ENCODE assay signal across 1 cellular context in the genomic region with DNA sequence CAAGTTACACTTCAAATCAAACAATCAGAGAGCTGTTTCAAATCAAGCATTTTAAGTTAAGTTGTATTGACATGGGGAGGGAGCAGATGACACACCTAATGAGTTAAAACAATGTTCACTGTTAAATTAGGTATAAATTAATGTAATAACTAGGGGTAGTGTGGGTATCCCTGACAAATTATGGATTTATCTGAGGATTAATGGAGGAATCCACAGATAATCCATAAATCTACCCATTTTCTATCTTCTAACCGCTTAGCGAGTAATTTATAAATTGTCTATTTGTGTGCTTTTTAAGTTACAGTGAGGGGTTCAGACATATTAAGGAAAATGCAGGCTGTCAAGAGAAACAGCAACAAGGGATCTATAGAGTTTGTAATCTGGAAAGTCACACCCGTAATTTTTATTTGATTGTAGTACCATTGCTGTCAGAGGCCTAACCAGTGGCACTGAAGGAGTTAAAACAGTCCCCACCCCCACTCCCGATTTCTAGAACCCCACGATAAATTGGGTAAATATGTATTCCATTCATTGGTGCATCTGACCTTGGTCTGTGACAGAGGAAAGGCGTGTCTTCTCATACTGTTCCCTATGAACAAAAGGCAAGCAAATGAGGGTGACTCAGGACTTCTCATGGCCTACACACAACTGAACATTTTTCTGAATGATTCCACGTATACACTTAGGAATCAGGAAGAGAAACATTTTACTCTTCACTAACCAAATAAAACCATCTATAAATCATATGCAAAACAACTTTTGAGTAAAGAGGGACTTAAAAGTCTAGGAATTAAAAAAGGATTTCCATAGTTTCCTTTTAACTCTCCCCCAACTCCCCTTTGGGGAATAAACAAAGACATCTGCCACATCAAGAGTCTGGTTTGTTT.
TF ChIP-seq lines count a peak whose summit lies in the region.

No MANE protein-coding gene starts in this region.

TF ChIP-seq in HepG2, 621 proteins besides CTCF, POLR2A, EP300 and RAD21 (continued from another document and continues in another):
- TF ChIP-seq, protein P1, sequence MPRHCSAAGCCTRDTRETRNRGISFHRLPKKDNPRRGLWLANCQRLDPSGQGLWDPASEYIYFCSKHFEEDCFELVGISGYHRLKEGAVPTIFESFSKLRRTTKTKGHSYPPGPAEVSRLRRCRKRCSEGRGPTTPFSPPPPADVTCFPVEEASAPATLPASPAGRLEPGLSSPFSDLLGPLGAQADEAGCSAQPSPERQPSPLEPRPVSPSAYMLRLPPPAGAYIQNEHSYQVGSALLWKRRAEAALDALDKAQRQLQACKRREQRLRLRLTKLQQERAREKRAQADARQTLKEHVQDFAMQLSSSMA (CRISPR knock-in tag; IDR thresholded peaks at IDR 0.05), result no peak
- TF ChIP-seq HOXA7 (CRISPR knock-in tag; IDR thresholded peaks at IDR 0.05) (no peak), SRF (IDR thresholded peaks at IDR 0.05; ENCODE audit: low read depth, low read length) (no peak), ZSCAN12 (CRISPR knock-in tag; IDR thresholded peaks at IDR 0.05) (no peak), DPF2 (CRISPR knock-in tag; IDR thresholded peaks at IDR 0.05; ENCODE audit: borderline replicate concordance, low read depth) (0 out of 2 replicates have a peak, but pooled peaks have one; percentile 42), ZNF841 (CRISPR knock-in tag; IDR thresholded peaks at IDR 0.05; ENCODE audit: borderline replicate concordance) (no peak), ZSCAN31 (CRISPR knock-in tag; IDR thresholded peaks at IDR 0.05; ENCODE audit: low read depth) (no peak), ZNF274 (CRISPR knock-in tag; IDR thresholded peaks at IDR 0.05) (no peak), HIVEP1 (CRISPR knock-in tag; IDR thresholded peaks at IDR 0.05) (no peak), NR2F1 (CRISPR knock-in tag; IDR thresholded peaks at IDR 0.05) (no peak), LCORL (IDR thresholded peaks at IDR 0.05) (no peak), LCORL (CRISPR knock-in tag; IDR thresholded peaks at IDR 0.05) (no peak; the same call in 1 of the 2 replicates), ZSCAN9 (CRISPR knock-in tag; IDR thresholded peaks at IDR 0.05; ENCODE audit: borderline replicate concordance) (0 out of 2 replicates have a peak, but pooled peaks have one; percentile 21), ZSCAN25 (CRISPR knock-in tag; IDR thresholded peaks at IDR 0.05) (no peak), ZNF496 (CRISPR knock-in tag; IDR thresholded peaks at IDR 0.05; ENCODE audit: insufficient replicate concordance) (no peak), ZNF264 (CRISPR knock-in tag; IDR thresholded peaks at IDR 0.05) (no peak), TEF (CRISPR knock-in tag; IDR thresholded peaks at IDR 0.05) (no peak), MATR3 (CRISPR knock-in tag; IDR thresholded peaks at IDR 0.05) (no peak), JARID2 (CRISPR knock-in tag; IDR thresholded peaks at IDR 0.05; ENCODE audit: insufficient replicate concordance) (no peak), ZBTB10 (CRISPR knock-in tag; IDR thresholded peaks at IDR 0.05; ENCODE audit: borderline replicate concordance) (no peak), CCAR2 (optimal IDR thresholded peaks at IDR 0.05; ENCODE audit: low read depth, low read length) (no peak), FOXM1 (CRISPR knock-in tag; IDR thresholded peaks at IDR 0.05) (no peak), CREBL2 (CRISPR knock-in tag; IDR thresholded peaks at IDR 0.05; ENCODE audit: borderline replicate concordance) (no peak), IRF1 (CRISPR knock-in tag; IDR thresholded peaks at IDR 0.05; ENCODE audit: low read depth) (no peak), TFDP1 (CRISPR knock-in tag; IDR thresholded peaks at IDR 0.05; ENCODE audit: borderline replicate concordance) (no peak), ZNF296 (CRISPR knock-in tag; conservative IDR thresholded peaks at IDR 0.05) (no peak), TBP (CRISPR knock-in tag; IDR thresholded peaks at IDR 0.05) (no peak), KLF12 (CRISPR knock-in tag; IDR thresholded peaks at IDR 0.05; ENCODE audit: borderline replicate concordance) (no peak), ZZZ3 (CRISPR knock-in tag; IDR thresholded peaks at IDR 0.05; ENCODE audit: borderline replicate concordance) (no peak; the same call in 1 of the 2 replicates), ZFP90 (CRISPR knock-in tag; IDR thresholded peaks at IDR 0.05; ENCODE audit: borderline replicate concordance) (no peak), FOXC1 (CRISPR knock-in tag; IDR thresholded peaks at IDR 0.05; ENCODE audit: borderline replicate concordance) (no peak), ZNF781 (CRISPR knock-in tag; IDR thresholded peaks at IDR 0.05; ENCODE audit: borderline replicate concordance, not compliant biosample characterization) (no peak), MED13 (CRISPR knock-in tag; IDR thresholded peaks at IDR 0.05) (0 out of 2 replicates have a peak, but pooled peaks have one; percentile 31)
- TF ChIP-seq, protein P2, sequence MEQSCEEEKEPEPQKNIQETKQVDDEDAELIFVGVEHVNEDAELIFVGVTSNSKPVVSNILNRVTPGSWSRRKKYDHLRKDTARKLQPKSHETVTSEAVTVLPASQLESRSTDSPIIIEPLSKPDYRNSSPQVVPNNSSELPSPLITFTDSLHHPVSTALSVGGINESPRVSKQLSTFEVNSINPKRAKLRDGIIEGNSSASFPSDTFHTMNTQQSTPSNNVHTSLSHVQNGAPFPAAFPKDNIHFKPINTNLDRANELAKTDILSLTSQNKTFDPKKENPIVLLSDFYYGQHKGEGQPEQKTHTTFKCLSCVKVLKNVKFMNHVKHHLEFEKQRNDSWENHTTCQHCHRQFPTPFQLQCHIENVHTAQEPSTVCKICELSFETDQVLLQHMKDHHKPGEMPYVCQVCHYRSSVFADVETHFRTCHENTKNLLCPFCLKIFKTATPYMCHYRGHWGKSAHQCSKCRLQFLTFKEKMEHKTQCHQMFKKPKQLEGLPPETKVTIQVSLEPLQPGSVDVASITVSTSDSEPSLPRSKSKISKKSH (CRISPR knock-in tag; IDR thresholded peaks at IDR 0.05; ENCODE audit: borderline replicate concordance), result no peak
- TF ChIP-seq, protein P3, sequence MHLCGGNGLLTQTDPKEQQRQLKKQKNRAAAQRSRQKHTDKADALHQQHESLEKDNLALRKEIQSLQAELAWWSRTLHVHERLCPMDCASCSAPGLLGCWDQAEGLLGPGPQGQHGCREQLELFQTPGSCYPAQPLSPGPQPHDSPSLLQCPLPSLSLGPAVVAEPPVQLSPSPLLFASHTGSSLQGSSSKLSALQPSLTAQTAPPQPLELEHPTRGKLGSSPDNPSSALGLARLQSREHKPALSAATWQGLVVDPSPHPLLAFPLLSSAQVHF (CRISPR knock-in tag; IDR thresholded peaks at IDR 0.05), result no peak
- TF ChIP-seq, protein P4, sequence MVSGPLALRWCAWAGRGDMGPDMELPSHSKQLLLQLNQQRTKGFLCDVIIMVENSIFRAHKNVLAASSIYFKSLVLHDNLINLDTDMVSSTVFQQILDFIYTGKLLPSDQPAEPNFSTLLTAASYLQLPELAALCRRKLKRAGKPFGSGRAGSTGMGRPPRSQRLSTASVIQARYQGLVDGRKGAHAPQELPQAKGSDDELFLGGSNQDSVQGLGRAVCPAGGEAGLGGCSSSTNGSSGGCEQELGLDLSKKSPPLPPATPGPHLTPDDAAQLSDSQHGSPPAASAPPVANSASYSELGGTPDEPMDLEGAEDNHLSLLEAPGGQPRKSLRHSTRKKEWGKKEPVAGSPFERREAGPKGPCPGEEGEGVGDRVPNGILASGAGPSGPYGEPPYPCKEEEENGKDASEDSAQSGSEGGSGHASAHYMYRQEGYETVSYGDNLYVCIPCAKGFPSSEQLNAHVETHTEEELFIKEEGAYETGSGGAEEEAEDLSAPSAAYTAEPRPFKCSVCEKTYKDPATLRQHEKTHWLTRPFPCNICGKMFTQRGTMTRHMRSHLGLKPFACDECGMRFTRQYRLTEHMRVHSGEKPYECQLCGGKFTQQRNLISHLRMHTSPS (CRISPR knock-in tag; IDR thresholded peaks at IDR 0.05; ENCODE audit: low read depth), result no peak
- TF ChIP-seq, protein P5, sequence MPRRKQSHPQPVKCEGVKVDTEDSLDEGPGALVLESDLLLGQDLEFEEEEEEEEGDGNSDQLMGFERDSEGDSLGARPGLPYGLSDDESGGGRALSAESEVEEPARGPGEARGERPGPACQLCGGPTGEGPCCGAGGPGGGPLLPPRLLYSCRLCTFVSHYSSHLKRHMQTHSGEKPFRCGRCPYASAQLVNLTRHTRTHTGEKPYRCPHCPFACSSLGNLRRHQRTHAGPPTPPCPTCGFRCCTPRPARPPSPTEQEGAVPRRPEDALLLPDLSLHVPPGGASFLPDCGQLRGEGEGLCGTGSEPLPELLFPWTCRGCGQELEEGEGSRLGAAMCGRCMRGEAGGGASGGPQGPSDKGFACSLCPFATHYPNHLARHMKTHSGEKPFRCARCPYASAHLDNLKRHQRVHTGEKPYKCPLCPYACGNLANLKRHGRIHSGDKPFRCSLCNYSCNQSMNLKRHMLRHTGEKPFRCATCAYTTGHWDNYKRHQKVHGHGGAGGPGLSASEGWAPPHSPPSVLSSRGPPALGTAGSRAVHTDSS (CRISPR knock-in tag; conservative IDR thresholded peaks at IDR 0.05), result no peak
- TF ChIP-seq, protein P6, sequence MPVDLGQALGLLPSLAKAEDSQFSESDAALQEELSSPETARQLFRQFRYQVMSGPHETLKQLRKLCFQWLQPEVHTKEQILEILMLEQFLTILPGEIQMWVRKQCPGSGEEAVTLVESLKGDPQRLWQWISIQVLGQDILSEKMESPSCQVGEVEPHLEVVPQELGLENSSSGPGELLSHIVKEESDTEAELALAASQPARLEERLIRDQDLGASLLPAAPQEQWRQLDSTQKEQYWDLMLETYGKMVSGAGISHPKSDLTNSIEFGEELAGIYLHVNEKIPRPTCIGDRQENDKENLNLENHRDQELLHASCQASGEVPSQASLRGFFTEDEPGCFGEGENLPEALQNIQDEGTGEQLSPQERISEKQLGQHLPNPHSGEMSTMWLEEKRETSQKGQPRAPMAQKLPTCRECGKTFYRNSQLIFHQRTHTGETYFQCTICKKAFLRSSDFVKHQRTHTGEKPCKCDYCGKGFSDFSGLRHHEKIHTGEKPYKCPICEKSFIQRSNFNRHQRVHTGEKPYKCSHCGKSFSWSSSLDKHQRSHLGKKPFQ (CRISPR knock-in tag; IDR thresholded peaks at IDR 0.05; ENCODE audit: insufficient replicate concordance), result no peak
- TF ChIP-seq, protein P7, sequence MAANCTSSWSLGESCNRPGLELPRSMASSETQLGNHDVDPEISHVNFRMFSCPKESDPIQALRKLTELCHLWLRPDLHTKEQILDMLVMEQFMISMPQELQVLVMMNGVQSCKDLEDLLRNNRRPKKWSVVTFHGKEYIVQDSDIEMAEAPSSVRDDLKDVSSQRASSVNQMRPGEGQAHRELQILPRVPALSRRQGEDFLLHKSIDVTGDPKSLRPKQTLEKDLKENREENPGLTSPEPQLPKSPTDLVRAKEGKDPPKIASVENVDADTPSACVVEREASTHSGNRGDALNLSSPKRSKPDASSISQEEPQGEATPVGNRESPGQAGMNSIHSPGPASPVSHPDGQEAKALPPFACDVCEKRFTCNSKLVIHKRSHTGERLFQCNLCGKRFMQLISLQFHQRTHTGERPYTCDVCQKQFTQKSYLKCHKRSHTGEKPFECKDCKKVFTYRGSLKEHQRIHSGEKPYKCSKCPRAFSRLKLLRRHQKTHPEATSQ (CRISPR knock-in tag; IDR thresholded peaks at IDR 0.05; ENCODE audit: borderline replicate concordance), result no peak
- TF ChIP-seq, protein P8, sequence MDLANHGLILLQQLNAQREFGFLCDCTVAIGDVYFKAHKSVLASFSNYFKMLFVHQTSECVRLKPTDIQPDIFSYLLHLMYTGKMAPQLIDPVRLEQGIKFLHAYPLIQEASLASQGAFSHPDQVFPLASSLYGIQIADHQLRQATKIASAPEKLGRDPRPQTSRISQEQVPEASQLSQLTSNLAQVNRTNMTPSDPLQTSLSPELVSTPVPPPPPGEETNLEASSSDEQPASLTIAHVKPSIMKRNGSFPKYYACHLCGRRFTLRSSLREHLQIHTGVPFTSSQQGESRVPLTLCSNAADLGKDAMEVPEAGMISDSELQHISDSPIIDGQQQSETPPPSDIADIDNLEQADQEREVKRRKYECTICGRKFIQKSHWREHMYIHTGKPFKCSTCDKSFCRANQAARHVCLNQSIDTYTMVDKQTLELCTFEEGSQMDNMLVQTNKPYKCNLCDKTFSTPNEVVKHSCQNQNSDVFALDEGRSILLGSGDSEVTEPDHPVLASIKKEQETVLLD (CRISPR knock-in tag; IDR thresholded peaks at IDR 0.05; ENCODE audit: low read depth), result no peak
